11 cellular contexts compared by ENCODE assay signal in the genomic region with DNA sequence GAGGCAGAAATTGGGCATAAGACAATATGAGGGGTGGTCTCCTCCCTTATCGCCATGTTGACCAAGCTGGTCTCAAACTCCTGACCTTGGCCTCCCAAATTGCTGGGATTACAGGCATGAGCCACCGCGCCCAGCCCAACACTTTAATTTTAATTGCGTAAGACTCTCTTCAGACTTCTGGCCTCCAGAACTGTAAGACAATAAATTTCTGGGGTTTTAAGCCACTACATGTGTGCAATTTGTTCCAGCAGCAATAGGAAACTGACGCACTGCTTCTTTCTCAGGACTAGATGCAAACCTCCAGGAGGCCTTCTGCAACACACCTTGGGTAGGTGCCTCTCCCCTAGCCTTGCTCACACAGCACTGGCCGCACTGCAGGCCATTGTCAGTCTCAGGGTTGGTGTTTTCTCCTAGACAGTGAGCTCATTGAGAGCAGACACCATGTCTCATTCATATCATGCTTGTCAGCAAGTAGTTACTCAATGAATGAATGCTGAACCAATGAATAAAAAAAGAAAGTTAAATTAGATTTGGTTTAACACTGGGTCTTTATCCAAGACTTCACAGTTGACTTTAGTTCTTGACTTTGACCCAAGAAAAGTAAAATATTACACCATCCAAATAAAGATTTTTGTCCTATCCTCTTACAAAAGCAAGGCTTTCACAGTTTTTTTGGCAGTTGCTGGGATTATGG. TPM values are rescaled to one million over a fixed set of nuclear protein-coding genes. Genes with fewer than 3 reads are reported as not detected.
DNase-seq lines count a peak whose midpoint lies in the region; ATAC-seq and TF ChIP-seq lines count a peak whose summit lies in the region.
"Had no signal": no experiment of that assay in that cellular context is flagged by ENCODE, and none has a peak within 500 bp of the region (broad histone marks: within the 10 kb centered on the region; RNA-seq: fewer than 3 reads in every experiment).

No MANE protein-coding gene starts in this region.

- no peaks in the 10 kb centered on the region for H3K36me3 Mint-ChIP-seq in activated CD4-positive, alpha-beta T cell treated with anti-CD3 and anti-CD28 coated beads for 36 hours (ENCODE audit: low read depth)
- H3K36me3 Mint-ChIP-seq in activated B cell treated with CpG ODN at 0.5 μM for 24 hours (ENCODE audit: low read depth): no peaks in the 10 kb centered on the region

- no peak overlapping the region for H3K9ac ChIP-seq in subcutaneous abdominal adipose tissue (ENCODE audit: low read length in 5 of 5)

- H3K9me3 ChIP-seq in left ventricle myocardium inferior (replicated peaks): peaks cover 6% of the 10 kb centered on the region
- no peaks in the 10 kb centered on the region for H3K9me3 ChIP-seq in subcutaneous abdominal adipose tissue (ENCODE audit: control insufficient read depth in 5 of 5, low read length in 5 of 5)

- peaks cover 23% of the 10 kb centered on the region for H3K4me1 ChIP-seq in left ventricle myocardium inferior
- peaks cover 11 to 43% (median 39%) of the 10 kb centered on the region in 5 donors for H3K4me1 ChIP-seq in subcutaneous abdominal adipose tissue (ENCODE audit: control insufficient read depth in 5 of 5, insufficient read depth in 5 of 5, low read length in 5 of 5)

- H3K4me3 ChIP-seq in left ventricle myocardium inferior (peak overlapping the region; percentile 45), subcutaneous abdominal adipose tissue (ENCODE audit: low read depth in 1 of 5, low read length in 5 of 5) (peak overlapping the region in 2 of 5 donors; percentile 34 to 48)

- POLR2A ChIA-PET in activated CD4-positive, alpha-beta T cell treated with anti-CD3 and anti-CD28 coated beads for 36 hours (lab: Charles Lee): interaction anchor here (0.6 to 0.7 kb wide), 3 partner anchors 74 to 632 kb away, joined by 3 to 4 read pairs (median 3); a partner anchor contains a TSS
- POLR2A ChIA-PET in activated B cell treated with CpG ODN at 0.5 μM for 24 hours (lab: Charles Lee): interaction anchor here (0.6 to 2.7 kb wide), 3 partner anchors 10 to 23 kb away, joined by 3 to 33 read pairs (median 3); a partner anchor contains a TSS

- CTCF ChIA-PET in activated CD4-positive, alpha-beta T cell treated with anti-CD3 and anti-CD28 coated beads for 36 hours (lab: Charles Lee): interaction anchor here (0.6 to 2.3 kb wide), 4 partner anchors 23 to 270 kb away, joined by 3 to 16 read pairs (median 3); a partner anchor contains a TSS
- CTCF ChIA-PET in activated B cell treated with CpG ODN at 0.5 μM for 24 hours (lab: Charles Lee): interaction anchor here (1.3 to 3.6 kb wide), 2 partner anchors 23 to 58 kb away, joined by 5 to 29 read pairs; a partner anchor contains a TSS

- peaks cover 19% of the 10 kb centered on the region for H3K4me1 Mint-ChIP-seq in activated CD4-positive, alpha-beta T cell treated with anti-CD3 and anti-CD28 coated beads for 36 hours
- H3K4me1 Mint-ChIP-seq in activated B cell treated with CpG ODN at 0.5 μM for 24 hours: peaks cover 34% of the 10 kb centered on the region

- H3K36me3 ChIP-seq in left ventricle myocardium inferior: no peaks in the 10 kb centered on the region
- no peaks in the 10 kb centered on the region for H3K36me3 ChIP-seq in subcutaneous abdominal adipose tissue (ENCODE audit: control insufficient read depth in 5 of 5, insufficient read depth in 5 of 5, low read length in 5 of 5)

- peaks cover 2% of the 10 kb centered on the region for H3K9me3 Mint-ChIP-seq in activated CD4-positive, alpha-beta T cell treated with anti-CD3 and anti-CD28 coated beads for 36 hours (ENCODE audit: low read depth)
- peaks cover 6% of the 10 kb centered on the region for H3K9me3 Mint-ChIP-seq in activated B cell treated with CpG ODN at 0.5 μM for 24 hours

- peak overlapping the region; percentile 74 for H3K27ac ChIP-seq in left ventricle myocardium inferior (replicated peaks)
- H3K27ac ChIP-seq in subcutaneous abdominal adipose tissue (ENCODE audit: low read depth, low read length): peak overlapping the region; percentile 89

- peak overlapping the region; percentile 88 for H3K27ac Mint-ChIP-seq in activated CD4-positive, alpha-beta T cell treated with anti-CD3 and anti-CD28 coated beads for 36 hours
- H3K27ac Mint-ChIP-seq in activated B cell treated with CpG ODN at 0.5 μM for 24 hours: peak overlapping the region; percentile 91

- no peaks in the 10 kb centered on the region for H3K27me3 ChIP-seq in left ventricle myocardium inferior (ENCODE audit: low read depth)
- H3K27me3 ChIP-seq in subcutaneous abdominal adipose tissue (ENCODE audit: control insufficient read depth in 5 of 5, insufficient read depth in 4 of 5, low read length in 5 of 5): no peaks in the 10 kb centered on the region

- no peaks in the 10 kb centered on the region for H3K27me3 Mint-ChIP-seq in activated CD4-positive, alpha-beta T cell treated with anti-CD3 and anti-CD28 coated beads for 36 hours
- H3K27me3 Mint-ChIP-seq in activated B cell treated with CpG ODN at 0.5 μM for 24 hours: no peaks in the 10 kb centered on the region

- no peak for TF ChIP-seq CTCF in activated B cell treated with CpG ODN at 0.5 μM for 24 hours (IDR thresholded peaks at IDR 0.05)
- no peak for TF ChIP-seq CTCF in left ventricle myocardium inferior (IDR thresholded peaks at IDR 0.05; ENCODE audit: borderline replicate concordance)

- no peak for ATAC-seq in activated CD4-positive, alpha-beta T cell treated with anti-CD3 and anti-CD28 coated beads for 36 hours
- ATAC-seq in activated B cell treated with CpG ODN at 0.5 μM for 24 hours (ENCODE audit: low read depth): no peak

- DNase-seq in activated CD4-positive, alpha-beta T cell treated with anti-CD3 and anti-CD28 coated beads for 36 hours: no peak
- DNase-seq in activated CD4-positive, alpha-beta T cell treated with anti-CD3 and anti-CD28 coated beads for 1 hour: no peak
- DNase-seq in activated B cell treated with CpG ODN at 0.5 μM for 24 hours (no peak), left ventricle myocardium inferior (no peak), NCI-H82 (lab: John Stamatoyannopoulos, UW) (no peak), GF-D8 (lab: John Stamatoyannopoulos, UW) (no peak), GOT3 (lab: John Stamatoyannopoulos, UW) (no peak)
- DNase-seq: cortex of kidney; NCI-H526; stimulated activated CD4-positive, alpha-beta T cell treated with anti-CD3 and anti-CD28 coated beads, Interleukin-4, amount 100 ng/mL, for 4 hours had no signal

- H3K4me3 Mint-ChIP-seq in activated CD4-positive, alpha-beta T cell treated with anti-CD3 and anti-CD28 coated beads for 36 hours: no peak overlapping the region
- no peak overlapping the region for H3K4me3 Mint-ChIP-seq in activated B cell treated with CpG ODN at 0.5 μM for 24 hours

- intact Hi-C loops in activated CD4-positive, alpha-beta T cell treated with anti-CD3 and anti-CD28 coated beads for 36 hours (cut with DNase I, micrococcal nuclease): loop anchor here in 1 of 2 experiments (1.0 kb wide), 1 partner anchor 23 kb away; a partner anchor contains a TSS
- intact Hi-C loops in activated B cell treated with CpG ODN at 0.5 μM for 24 hours (cut with micrococcal nuclease): loop anchor here (1.0 kb wide), 2 partner anchors 23 to 59 kb away; a partner anchor contains a TSS
- intact Hi-C loops in left ventricle myocardium inferior (cut with micrococcal nuclease): no loop called here

RNA-seq across cellular contexts. Expression of a gene that starts 5.5 kb away (rescaled TPM):
- total RNA-seq in activated CD4-positive, alpha-beta T cell treated with anti-CD3 and anti-CD28 coated beads for 36 hours: 10 to 100 TPM; 15.0 to 15.7 TPM
- total RNA-seq in activated B cell treated with CpG ODN at 0.5 μM for 24 hours (16.4 and 17.9 TPM in 2 replicates), left ventricle myocardium inferior (18.2 TPM)

RNA-seq across cellular contexts. Expression of a gene that starts 23.2 kb away (rescaled TPM):
- total RNA-seq in activated CD4-positive, alpha-beta T cell treated with anti-CD3 and anti-CD28 coated beads for 36 hours: 10 to 100 TPM; 74.4 to 82.7 TPM
- total RNA-seq in activated B cell treated with CpG ODN at 0.5 μM for 24 hours (41.8 and 42.0 TPM in 2 replicates), left ventricle myocardium inferior (23.7 TPM)

RNA-seq across cellular contexts. Expression of a gene that starts 47.5 kb away (rescaled TPM):
- total RNA-seq in activated CD4-positive, alpha-beta T cell treated with anti-CD3 and anti-CD28 coated beads for 36 hours: 10 to 100 TPM; 38.3 to 40.8 TPM
- 3.1 and 3.6 TPM in 2 replicates for total RNA-seq in activated B cell treated with CpG ODN at 0.5 μM for 24 hours
- 0.74 TPM for total RNA-seq in left ventricle myocardium inferior

RNA-seq across cellular contexts. Expression of a gene that starts 47.6 kb away (rescaled TPM):
- total RNA-seq in activated CD4-positive, alpha-beta T cell treated with anti-CD3 and anti-CD28 coated beads for 36 hours: 10 to 100 TPM; 40.1 to 56.2 TPM
- total RNA-seq in activated B cell treated with CpG ODN at 0.5 μM for 24 hours (45.0 and 49.2 TPM in 2 replicates), left ventricle myocardium inferior (85.0 TPM)

RNA-seq across cellular contexts. Expression of a gene that starts 48.1 kb away (rescaled TPM):
- not detected for total RNA-seq in activated CD4-positive, alpha-beta T cell treated with anti-CD3 and anti-CD28 coated beads for 36 hours
- total RNA-seq in activated B cell treated with CpG ODN at 0.5 μM for 24 hours (0.34 and 0.42 TPM in 2 replicates), left ventricle myocardium inferior (not detected)
